ENCODE assay signal across 26 cellular contexts in the genomic region with DNA sequence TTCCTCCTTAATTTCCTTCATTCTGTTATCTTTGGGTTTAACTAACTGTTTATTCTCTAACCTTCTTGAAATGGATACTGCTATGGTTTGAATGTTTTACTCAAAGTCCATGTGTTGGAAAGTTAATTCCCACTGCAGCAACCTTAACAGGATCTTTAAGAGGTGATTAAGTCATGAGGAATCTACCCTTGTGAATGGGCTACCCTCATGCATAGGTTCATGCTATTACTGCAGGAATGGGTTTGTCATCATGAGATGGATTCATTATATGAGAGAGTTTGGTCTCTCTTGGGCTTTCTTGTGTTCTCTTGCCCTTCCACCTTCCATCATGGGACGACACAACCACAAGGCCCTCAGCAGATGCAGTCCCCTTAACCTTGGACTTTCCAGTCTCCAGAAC.
DNase-seq lines count a peak whose midpoint lies in the region; ATAC-seq and TF ChIP-seq lines count a peak whose summit lies in the region.
"Had no signal": no experiment of that assay in that cellular context is flagged by ENCODE, and none has a peak within 500 bp of the region (broad histone marks: within the 10 kb centered on the region; RNA-seq: fewer than 3 reads in every experiment).

No MANE protein-coding gene starts in this region.

- H3K27me3 ChIP-seq in OCI-LY3 (ENCODE audit: low read depth, low read length), result no peaks in the 10 kb centered on the region
- H3K27me3 ChIP-seq: testis had no signal

- TF ChIP-seq CTCF in OCI-LY3 (IDR thresholded peaks at IDR 0.05; ENCODE audit: low read depth, low read length) (no peak), cardiac fibroblast (IDR thresholded peaks at IDR 0.05; ENCODE audit: low read depth, low read length) (no peak)

- no peaks in the 10 kb centered on the region for H3K4me1 ChIP-seq in OCI-LY3 (ENCODE audit: low read length)
- H3K4me1 ChIP-seq: testis had no signal

- no peak overlapping the region for H3K4me2 ChIP-seq in OCI-LY3 (ENCODE audit: low read length)

- no peaks in the 10 kb centered on the region for H3K36me3 ChIP-seq in OCI-LY3 (replicated peaks; ENCODE audit: low read depth, low read length)

- no peaks in the 10 kb centered on the region for H4K20me1 ChIP-seq in OCI-LY3 (ENCODE audit: insufficient read depth, low read length)

- no peak overlapping the region for H3K9ac ChIP-seq in OCI-LY3 (ENCODE audit: low read length)

- intact Hi-C loops in head of caudate nucleus (cut with DNase I), result no loop called here

- peak overlapping the region; percentile 21; the same call in 1 of the 2 replicates for H2AFZ ChIP-seq in OCI-LY3 (ENCODE audit: low read depth, low read length)

- H3K4me3 ChIP-seq in OCI-LY3 (ENCODE audit: low read length) (no peak overlapping the region), cardiac fibroblast (replicated peaks in 1 of 2; ENCODE audit: low read depth in 2 of 2, low read length in 2 of 2) (no peak overlapping the region)
- H3K4me3 ChIP-seq: testis had no signal

- no peaks in the 10 kb centered on the region for H3K79me2 ChIP-seq in OCI-LY3 (ENCODE audit: low read length)

- DNase-seq in Daoy (ENCODE audit: low read depth) (peak; percentile 56), cardiac fibroblast (ENCODE audit: low read depth in 2 of 2) (peak; percentile 9 to 74), iris pigment epithelial cell (ENCODE audit: low read depth) (peak; percentile 28), NCI-H524 (lab: John Stamatoyannopoulos, UW) (no peak), head of caudate nucleus (no peak), activated gamma-delta T cell treated with Interleukin-2 at 50 U/mL for 16 hours (no peak)
- DNase-seq: activated naive CD4-positive, alpha-beta T cell treated with anti-CD3 and anti-CD28 coated beads, Interleukin-2, amount 50 U/mL, for 16 hours; activated T-cell treated with anti-CD3 and anti-CD28 coated beads, Interleukin-2, amount 50 U/mL, for 24 hours; aorta; DMS 273 treated with DMSO at 0.1 percent for 48 hours; endodermal cell; GDM1; hippocampal formation; IMR-90; kidney glomerular epithelial cell; NCI-H345; NK-92 treated with Interleukin-12 subunit alpha and Interleukin-12 subunit beta, amount 100 ng/mL, for 24 hours; RPMI8226; T1000; testis had no signal

- H3K27ac ChIP-seq in OCI-LY3 (ENCODE audit: low read length), result no peak overlapping the region
- H3K27ac ChIP-seq: C4-2B, testis had no signal

- no peaks in the 10 kb centered on the region for H3K9me3 ChIP-seq in OCI-LY3 (ENCODE audit: insufficient read depth, low read length)
- H3K9me3 ChIP-seq: testis had no signal

- no peak for ATAC-seq in HG03108 (IDR thresholded peaks at IDR 0.05; ENCODE audit: unreplicated experiment)
- ATAC-seq: natural killer cell treated with Interleukin-12 subunit alpha and Interleukin-12 subunit beta and Interleukin-15 and Interleukin-18, amount 100 ng/mL, for 72 hours; sciatic nerve; stimulated activated memory B cell treated with anti-CD40 and anti-IgM and Interleukin-4, amounts not matched to agents 10 μg/mL and 1 μg/mL and 100 μg/mL, for 72 hours had no signal

Comparison
In these comparisons a context has a peak if more than half of its experiments do, and no peak if none do; other contexts are left out.
1. DNase-seq: peak in Daoy (single experiment), cardiac fibroblast (2 of 2) and iris pigment epithelial cell (single experiment); none in NCI-H524 (0 of 2), head of caudate nucleus (0 of 42) and activated gamma-delta T cell treated with Interleukin-2 at 50 U/mL for 16 hours (single experiment).